Comparison of ENCODE assay signal across 7 cellular contexts in genomic region chr7:142908921-142909870, GRCh38. TPM values are rescaled to one million over a fixed set of nuclear protein-coding genes. Genes with fewer than 3 reads are reported as not detected.
DNase-seq lines count a peak whose midpoint lies in the region; TF ChIP-seq lines count a peak whose summit lies in the region.
"Had no signal": no experiment of that assay in that cellular context is flagged by ENCODE, and none has a peak within 500 bp of the region (broad histone marks: within the 10 kb centered on the region; RNA-seq: fewer than 3 reads in every experiment).

No MANE protein-coding gene starts in this region.

- DNase-seq in RPMI8226 (peak; percentile 39), medulla oblongata (ENCODE audit: extremely low spot score) (peak; percentile 37), G401 (ENCODE audit: low spot score) (no peak), activated gamma-delta T cell (lab: John Stamatoyannopoulos, UW) (no peak)
- no peak for DNase-seq in effector CD8-positive, alpha-beta T cell (lab: John Stamatoyannopoulos, UW)

- in situ Hi-C loops in G401 (cut with HindIII; ENCODE audit: low sequenced_read_pairs) = no loop called here

- peak; percentile 59 for TF ChIP-seq CTCF in GM12872 (IDR thresholded peaks at IDR 0.05; ENCODE audit: insufficient read depth, low read depth, low read length)

RNA-seq across cellular contexts. Expression of gene TRPV6, which starts 23.7 kb away (rescaled TPM):
- not detected in 2 replicates for total RNA-seq in G401 (2014; rRNA removed; shearing (Covaris generic))
- total RNA-seq: skeletal muscle tissue had no signal

RNA-seq across cellular contexts. Expression of gene TRPV5, which starts 24.4 kb away (rescaled TPM):
- total RNA-seq in G401 (2014; rRNA removed; shearing (Covaris generic)) = not detected in 2 replicates
- total RNA-seq: skeletal muscle tissue had no signal

RNA-seq across cellular contexts. Expression of gene LLCFC1, which starts 30.1 kb away (rescaled TPM):
- total RNA-seq in G401 (2014; rRNA removed; shearing (Covaris generic)) = not detected in 2 replicates
- total RNA-seq: skeletal muscle tissue had no signal

RNA-seq across cellular contexts. Expression of gene KEL, which starts 53.0 kb away (rescaled TPM):
- total RNA-seq in G401 (2014; rRNA removed; shearing (Covaris generic)) = not detected in 2 replicates

RNA-seq across cellular contexts. Expression of gene EPHB6, which starts 54.3 kb away (rescaled TPM):
- not detected in 2 replicates for total RNA-seq in G401 (2014; rRNA removed; shearing (Covaris generic))

Comparison
In these comparisons a context has a peak if more than half of its experiments do, and no peak if none do; other contexts are left out.
1. DNase-seq: peak in RPMI8226 (single experiment) and medulla oblongata (single experiment); none in G401 (single experiment), effector CD8-positive, alpha-beta T cell (single experiment) and activated gamma-delta T cell (single experiment).